In genomic region chr7:100676501-100677306, GRCh38 we compare ENCODE assay signal across 8 cellular contexts. TPM values are rescaled to one million over a fixed set of nuclear protein-coding genes. Genes with fewer than 3 reads are reported as not detected.
DNase-seq lines count a peak whose midpoint lies in the region; ATAC-seq and TF ChIP-seq lines count a peak whose summit lies in the region.

No MANE protein-coding gene starts in this region.

- H3K27me3 ChIP-seq in GM06990 (replicated peaks; ENCODE audit: control insufficient read depth, insufficient read depth, low read length) (no peaks in the 10 kb centered on the region), psoas muscle (ENCODE audit: insufficient read depth in 3 of 3, low read length in 2 of 3) (no peaks in the 10 kb centered on the region)

- H3K9me3 Mint-ChIP-seq in activated B cell treated with CpG ODN at 0.5 μM for 24 hours, result no peaks in the 10 kb centered on the region

- ATAC-seq in activated B cell treated with CpG ODN at 0.5 μM for 24 hours (ENCODE audit: low read depth) (no peak), psoas muscle (no peak), HG03159 (IDR thresholded peaks at IDR 0.05; ENCODE audit: unreplicated experiment) (no peak)

- peak overlapping the region; percentile 80 for H3K27ac Mint-ChIP-seq in activated B cell treated with CpG ODN at 0.5 μM for 24 hours

- peaks cover 36% of the 10 kb centered on the region for H3K36me3 ChIP-seq in GM06990 (ENCODE audit: control insufficient read depth, insufficient read depth, low read length)
- H3K36me3 ChIP-seq in psoas muscle (ENCODE audit: insufficient read depth in 1 of 2, low read depth in 1 of 2), result peaks cover 3 to 53% of the 10 kb centered on the region in 2 donors

- H3K4me1 Mint-ChIP-seq in activated B cell treated with CpG ODN at 0.5 μM for 24 hours, result peaks cover 11% of the 10 kb centered on the region

- CTCF ChIA-PET in activated B cell treated with CpG ODN at 0.5 μM for 24 hours (lab: Charles Lee), result interaction anchor here (1.4 to 2.0 kb wide), 3 partner anchors 15 to 72 kb away, joined by 4 to 8 read pairs (median 7); no protein-coding TSS in a partner anchor

- H3K4me3 ChIP-seq in GM06990 (replicated peaks; ENCODE audit: low read depth, low read length) (peak overlapping the region; percentile 96), fibroblast of villous mesenchyme (ENCODE audit: low read depth, low read length) (peak overlapping the region; percentile 95), psoas muscle (peak overlapping the region; percentile 92)

- H3K27ac ChIP-seq in psoas muscle, result peak overlapping the region; percentile 97

- TF ChIP-seq CTCF in GM06990 (IDR thresholded peaks at IDR 0.05; ENCODE audit: insufficient read depth, low read length, poor library complexity, severe bottlenecking) (no peak), activated B cell treated with CpG ODN at 0.5 μM for 24 hours (IDR thresholded peaks at IDR 0.05) (no peak), fibroblast of villous mesenchyme (IDR thresholded peaks at IDR 0.05; ENCODE audit: insufficient read depth, low read depth, low read length) (no peak), psoas muscle (IDR thresholded peaks at IDR 0.05) (no peak)

- WGBS in psoas muscle, 3 donors, result 81 to 88% (median 82%) methylated on average over 21 to 23 of the region's 23 CpGs

- H3K27me3 Mint-ChIP-seq in activated B cell treated with CpG ODN at 0.5 μM for 24 hours, result no peaks in the 10 kb centered on the region

- H3K4me3 Mint-ChIP-seq in activated B cell treated with CpG ODN at 0.5 μM for 24 hours, result peak overlapping the region; percentile 68

- intact Hi-C loops in activated B cell treated with CpG ODN at 0.5 μM for 24 hours (cut with micrococcal nuclease), result loop anchor here (1.0 to 10.0 kb wide), 2 partner anchors 15 to 592 kb away; partner anchors contain the start of genes COPS6 and ZNF3
- intact Hi-C loops in psoas muscle (cut with DNase I), result loop anchor here in 1 of 2 donors (5.0 kb wide), 1 partner anchor 89 kb away; the partner anchor contains the start of genes FBXO24 and LRCH4

- peaks cover 47% of the 10 kb centered on the region for H3K36me3 Mint-ChIP-seq in activated B cell treated with CpG ODN at 0.5 μM for 24 hours (ENCODE audit: low read depth)

- H3K9me3 ChIP-seq in psoas muscle, result no peaks in the 10 kb centered on the region

- H3K4me1 ChIP-seq in psoas muscle, result no peaks in the 10 kb centered on the region

- POLR2A ChIA-PET in activated B cell treated with CpG ODN at 0.5 μM for 24 hours (lab: Charles Lee), result interaction anchor here (0.6 to 6.3 kb wide), 9 partner anchors 16 to 576 kb away, joined by 3 to 60 read pairs (median 4); partner anchors contain the start of genes FBXO24, GIGYF1, LRCH4 and MCM7

- DNase-seq in GM06990 (ENCODE audit: extremely low read depth, insufficient read length) (no peak), activated B cell treated with CpG ODN at 0.5 μM for 24 hours (no peak), fibroblast of villous mesenchyme (ENCODE audit: low read depth) (no peak), psoas muscle (peak in 1 of 2 donors; percentile 57), NCI-H82 (lab: John Stamatoyannopoulos, UW) (no peak)
- no peak for DNase-seq in activated CD4-positive, CD25-positive, alpha-beta regulatory T cell treated with anti-CD3 and anti-CD28 coated beads, Interleukin-2, amount 50 U/mL, for 72 hours
- DNase-seq in stimulated activated CD4-positive, alpha-beta T cell treated with anti-CD3 and anti-CD28 coated beads, Interleukin-4, amount 100 ng/mL, for 1 hour, result no peak

RNA-seq across cellular contexts. Expression of gene GNB2, which starts 3.2 kb away (rescaled TPM):
- total RNA-seq in activated B cell treated with CpG ODN at 0.5 μM for 24 hours (129 and 132 TPM in 2 replicates), fibroblast of villous mesenchyme (88.1 and 97.9 TPM in 2 replicates), psoas muscle (100 to 1,000 TPM in 3 of 4 donors, 10 to 100 TPM in 1; 87.1 to 130 (median 121) TPM)
- 100 to 1,000 TPM; 112 to 148 (median 117) TPM for polyA plus RNA-seq in psoas muscle

RNA-seq across cellular contexts. Expression of gene GIGYF1, which starts 17.3 kb away (rescaled TPM):
- total RNA-seq in activated B cell treated with CpG ODN at 0.5 μM for 24 hours (66.5 and 76.6 TPM in 2 replicates), fibroblast of villous mesenchyme (15.5 and 19.6 TPM in 2 replicates), psoas muscle (10 to 100 TPM; 18.0 to 39.1 (median 23.9) TPM)
- polyA plus RNA-seq in psoas muscle, result 10 to 100 TPM in 2 of 3 donors, 1 to 10 TPM in 1; 9.9 to 16.1 (median 10.5) TPM

RNA-seq across cellular contexts. Expression of gene ACTL6B, which starts 20.5 kb away (rescaled TPM):
- total RNA-seq in activated B cell treated with CpG ODN at 0.5 μM for 24 hours (not detected in 2 replicates), fibroblast of villous mesenchyme (not detected in 2 replicates), psoas muscle (not detected)
- under 1 TPM in 1 of 3 donors, not detected in 2; 0.03 TPM for polyA plus RNA-seq in psoas muscle

RNA-seq across cellular contexts. Expression of gene POP7, which starts 29.2 kb away (rescaled TPM):
- total RNA-seq in activated B cell treated with CpG ODN at 0.5 μM for 24 hours (21.5 and 21.7 TPM in 2 replicates), fibroblast of villous mesenchyme (34.1 and 46.7 TPM in 2 replicates), psoas muscle (10 to 100 TPM; 28.4 to 44.4 (median 39.4) TPM)
- 100 to 1,000 TPM in 1 of 3 donors, 10 to 100 TPM in 2; 74.1 to 129 (median 86.0) TPM for polyA plus RNA-seq in psoas muscle

RNA-seq across cellular contexts. Expression of gene TFR2, which starts 35.4 kb away (rescaled TPM):
- total RNA-seq in activated B cell treated with CpG ODN at 0.5 μM for 24 hours, result 7.5 and 8.5 TPM in 2 replicates
- under 0.01 and 0.43 TPM in 2 replicates for total RNA-seq in fibroblast of villous mesenchyme
- not detected for total RNA-seq in psoas muscle
- under 1 TPM in 2 of 3 donors, not detected in 1; 0.04 to 0.36 TPM for polyA plus RNA-seq in psoas muscle
